ENCODE assay signal across 9 cellular contexts in the genomic region with DNA sequence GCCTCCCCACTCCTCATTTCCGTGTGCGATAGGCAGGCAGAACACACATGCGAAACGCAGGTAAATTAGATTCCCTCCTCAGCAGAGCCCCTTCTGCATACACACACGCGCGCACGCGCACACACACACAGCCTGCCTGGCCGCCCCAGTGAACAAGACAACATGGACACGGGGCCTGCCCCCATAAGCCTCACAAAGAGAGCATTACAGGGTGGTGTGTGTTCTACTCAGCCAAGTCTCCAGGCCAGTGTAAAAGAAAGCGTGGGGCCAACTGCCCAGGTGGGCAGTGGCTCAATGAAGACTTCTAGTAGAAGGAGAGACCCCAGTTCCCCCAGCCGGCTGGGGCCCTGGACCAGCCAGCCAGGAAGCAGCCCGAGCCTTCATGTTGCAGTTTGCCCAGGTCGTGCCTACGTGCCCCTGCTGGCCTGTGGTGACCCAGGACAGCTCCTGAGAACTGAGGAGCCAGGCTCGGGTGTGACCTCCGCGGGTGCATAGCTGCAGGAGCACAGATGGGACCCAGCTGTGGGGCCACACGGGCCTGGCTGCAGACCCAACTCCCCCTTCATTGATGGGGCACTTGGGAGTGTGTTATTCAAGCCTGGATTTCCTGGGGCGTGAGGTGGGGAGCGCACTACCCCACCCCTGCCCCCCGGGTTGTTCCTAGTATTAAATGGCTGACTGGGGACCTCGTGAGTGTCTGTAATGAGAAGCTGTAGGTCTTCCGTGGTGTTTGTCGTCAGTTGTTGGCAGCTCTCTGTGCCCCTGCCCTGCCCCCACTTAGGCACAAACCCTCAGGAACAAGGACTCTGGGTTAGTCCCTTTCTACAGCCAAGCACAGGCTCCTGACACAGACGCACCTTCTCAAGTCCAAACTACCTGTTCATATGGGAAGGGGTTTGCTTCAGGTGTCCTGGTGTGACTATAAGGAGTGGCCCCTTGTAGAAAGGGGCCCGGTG. TPM values are rescaled to one million over a fixed set of nuclear protein-coding genes. Genes with fewer than 3 reads are reported as not detected.
DNase-seq lines count a peak whose midpoint lies in the region; ATAC-seq and TF ChIP-seq lines count a peak whose summit lies in the region.
"Had no signal": no experiment of that assay in that cellular context is flagged by ENCODE, and none has a peak within 500 bp of the region (broad histone marks: within the 10 kb centered on the region; RNA-seq: fewer than 3 reads in every experiment).

No MANE protein-coding gene starts in this region.

- CTCF ChIA-PET in naive thymus-derived CD4-positive, alpha-beta T cell (lab: Charles Lee): interaction anchor here (1.0 kb wide), 2 partner anchors 8 to 30 kb away, joined by 4 to 8 read pairs; no protein-coding TSS in a partner anchor

- H3K4me3 ChIP-seq in colonic mucosa: no peak overlapping the region
- H3K4me3 ChIP-seq in naive thymus-derived CD4-positive, alpha-beta T cell (ENCODE audit: low read length): no peak overlapping the region

- intact Hi-C loops in colonic mucosa (cut with DNase I): no loop called here
- intact Hi-C loops in naive thymus-derived CD4-positive, alpha-beta T cell (cut with micrococcal nuclease): no loop called here

- no peak for TF ChIP-seq CTCF in colonic mucosa (IDR thresholded peaks at IDR 0.05)

- H3K27ac ChIP-seq in colonic mucosa: peak overlapping the region; percentile 77
- peak overlapping the region; percentile 40 for H3K27ac ChIP-seq in naive thymus-derived CD4-positive, alpha-beta T cell (ENCODE audit: low read depth, low read length)

- H3K27ac Mint-ChIP-seq in stimulated activated naive CD8-positive, alpha-beta T cell treated with anti-CD3 and anti-CD28 coated beads, Interleukin-15, Interleukin-2, amounts not matched to agents 100 ng/mL and 50 ng/mL, for 24 hours: peak overlapping the region; percentile 28
- H3K27ac Mint-ChIP-seq in naive thymus-derived CD4-positive, alpha-beta T cell: peak overlapping the region; percentile 62 to 97 (median 82)

- no peaks in the 10 kb centered on the region for H3K36me3 Mint-ChIP-seq in stimulated activated naive CD8-positive, alpha-beta T cell treated with anti-CD3 and anti-CD28 coated beads, Interleukin-15, Interleukin-2, amounts not matched to agents 100 ng/mL and 50 ng/mL, for 24 hours (ENCODE audit: low read depth)
- H3K36me3 Mint-ChIP-seq in naive thymus-derived CD4-positive, alpha-beta T cell: peaks cover 0 to 7% (median 0%) of the 10 kb centered on the region in 5 donors

- no peaks in the 10 kb centered on the region for H3K9me3 ChIP-seq in colonic mucosa
- no peaks in the 10 kb centered on the region for H3K9me3 ChIP-seq in naive thymus-derived CD4-positive, alpha-beta T cell (ENCODE audit: control insufficient read depth in 2 of 3, low read length in 3 of 3)

- no peaks in the 10 kb centered on the region for H3K27me3 Mint-ChIP-seq in stimulated activated naive CD8-positive, alpha-beta T cell treated with anti-CD3 and anti-CD28 coated beads, Interleukin-15, Interleukin-2, amounts not matched to agents 100 ng/mL and 50 ng/mL, for 24 hours
- no peaks in the 10 kb centered on the region for H3K27me3 Mint-ChIP-seq in naive thymus-derived CD4-positive, alpha-beta T cell

- ATAC-seq in stimulated activated naive CD8-positive, alpha-beta T cell treated with anti-CD3 and anti-CD28 coated beads, Interleukin-15, Interleukin-2, amounts not matched to agents 100 U/mL and 50 U/mL, for 24 hours: no peak
- no peak for ATAC-seq in naive thymus-derived CD4-positive, alpha-beta T cell
- ATAC-seq in HG02885 (IDR thresholded peaks at IDR 0.05; ENCODE audit: poor library complexity, unreplicated experiment) (no peak), HG02870 (IDR thresholded peaks at IDR 0.05; ENCODE audit: unreplicated experiment) (no peak), GM19023 (IDR thresholded peaks at IDR 0.05; ENCODE audit: unreplicated experiment) (no peak)

- no peak overlapping the region for H3K4me3 Mint-ChIP-seq in stimulated activated naive CD8-positive, alpha-beta T cell treated with anti-CD3 and anti-CD28 coated beads, Interleukin-15, Interleukin-2, amounts not matched to agents 100 ng/mL and 50 ng/mL, for 24 hours
- H3K4me3 Mint-ChIP-seq in naive thymus-derived CD4-positive, alpha-beta T cell: peak overlapping the region in 4 of 10 donors; percentile 23 to 67 (median 52)

- no peak for DNase-seq in stimulated activated naive CD8-positive, alpha-beta T cell treated with anti-CD3 and anti-CD28 coated beads, Interleukin-15, Interleukin-2, amounts not matched to agents 100 U/mL and 50 U/mL, for 24 hours
- DNase-seq in colonic mucosa: no peak
- no peak for DNase-seq in naive thymus-derived CD4-positive, alpha-beta T cell
- no peak for DNase-seq in stimulated activated CD4-positive, alpha-beta T cell treated with anti-CD3 and anti-CD28 coated beads, Interleukin-4, amount 100 ng/mL, for 24 hours
- DNase-seq: EL had no signal

- peaks cover 55% of the 10 kb centered on the region for H3K4me1 Mint-ChIP-seq in stimulated activated naive CD8-positive, alpha-beta T cell treated with anti-CD3 and anti-CD28 coated beads, Interleukin-15, Interleukin-2, amounts not matched to agents 100 ng/mL and 50 ng/mL, for 24 hours (ENCODE audit: low read depth)
- peaks cover 30 to 52% (median 48%) of the 10 kb centered on the region in 7 donors for H3K4me1 Mint-ChIP-seq in naive thymus-derived CD4-positive, alpha-beta T cell

- peaks cover 40% of the 10 kb centered on the region for H3K4me1 ChIP-seq in colonic mucosa
- peaks cover 15 to 33% of the 10 kb centered on the region in 2 donors for H3K4me1 ChIP-seq in naive thymus-derived CD4-positive, alpha-beta T cell (ENCODE audit: control insufficient read depth in 2 of 2, insufficient read depth in 2 of 2, low read length in 2 of 2)

- no peaks in the 10 kb centered on the region for H3K27me3 ChIP-seq in colonic mucosa
- no peaks in the 10 kb centered on the region for H3K27me3 ChIP-seq in naive thymus-derived CD4-positive, alpha-beta T cell (ENCODE audit: control insufficient read depth in 2 of 2, insufficient read depth in 2 of 2, low read length in 2 of 2)

- peaks cover 4% of the 10 kb centered on the region for H3K36me3 ChIP-seq in colonic mucosa
- peaks cover 0 to 12% (median 0%) of the 10 kb centered on the region in 3 experiments for H3K36me3 ChIP-seq in naive thymus-derived CD4-positive, alpha-beta T cell (ENCODE audit: control insufficient read depth in 2 of 3, insufficient read depth in 3 of 3, low read length in 3 of 3)

- no peaks in the 10 kb centered on the region for H3K9me3 Mint-ChIP-seq in stimulated activated naive CD8-positive, alpha-beta T cell treated with anti-CD3 and anti-CD28 coated beads, Interleukin-15, Interleukin-2, amounts not matched to agents 100 ng/mL and 50 ng/mL, for 24 hours
- no peaks in the 10 kb centered on the region for H3K9me3 Mint-ChIP-seq in naive thymus-derived CD4-positive, alpha-beta T cell

- H3K9ac ChIP-seq in colonic mucosa (ENCODE audit: low read depth in 2 of 2, low read length in 2 of 2): peak overlapping the region; percentile 58 to 81

- POLR2A ChIA-PET in naive thymus-derived CD4-positive, alpha-beta T cell (lab: Charles Lee): no interaction called here

RNA-seq across cellular contexts. Expression of gene IDH2, which starts 39.3 kb away (rescaled TPM):
- total RNA-seq in colonic mucosa: 100 to 1,000 TPM; 201 to 286 TPM
- total RNA-seq in naive thymus-derived CD4-positive, alpha-beta T cell: 100 to 1,000 TPM in 1 of 5 experiments, 10 to 100 TPM in 4; 32.4 to 230 (median 33.7) TPM
- 10 to 100 TPM; 76.0 to 91.3 TPM for polyA plus RNA-seq in naive thymus-derived CD4-positive, alpha-beta T cell
